In genomic region chrX:153706799-153707198, GRCh38 we compare ENCODE assay signal across 15 cellular contexts. TPM values are rescaled to one million over a fixed set of nuclear protein-coding genes. Genes with fewer than 3 reads are reported as not detected.
"Had no signal": no experiment of that assay in that cellular context is flagged by ENCODE, and none has a peak within 500 bp of the region (broad histone marks: within the 10 kb centered on the region; RNA-seq: fewer than 3 reads in every experiment).

No MANE protein-coding gene starts in this region.

- H3K27ac ChIP-seq: transverse colon had no signal

- H3K36me3 ChIP-seq: transverse colon had no signal

- H3K9me3 Mint-ChIP-seq: natural killer cell; stimulated activated memory B cell treated with anti-CD40 and anti-IgM and Interleukin-4, amounts not matched to agents 10 μg/mL and 1 μg/mL and 100 μg/mL, for 72 hours had no signal

- H3K36me3 Mint-ChIP-seq: natural killer cell had no signal

- H3K27me3 Mint-ChIP-seq: stimulated activated memory B cell treated with anti-CD40 and anti-IgM and Interleukin-4, amounts not matched to agents 10 μg/mL and 1 μg/mL and 100 μg/mL, for 72 hours had no signal

- DNase-seq: activated CD4-positive, alpha-beta T cell treated with anti-CD3 and anti-CD28 coated beads, Interleukin-2, amount 50 U/mL, for 4 hours; activated gamma-delta T cell treated with Interleukin-2 at 50 U/mL for 16 hours; activated T-cell treated with anti-CD3 and anti-CD28 coated beads, Interleukin-2, amount 50 U/mL, for 1 hour; caudate nucleus; cortex of kidney; effector memory CD4-positive, alpha-beta T cell; erythroblast; hypothalamus; natural killer cell; small intestine; transverse colon had no signal

- ATAC-seq: mucosa of descending colon; natural killer cell; stimulated activated memory B cell treated with anti-CD40 and anti-IgM and Interleukin-4, amounts not matched to agents 10 μg/mL and 1 μg/mL and 100 μg/mL, for 72 hours had no signal

- H3K27me3 ChIP-seq: transverse colon had no signal

- H3K9me3 ChIP-seq: mucosa of descending colon, transverse colon had no signal

- H3K4me3 Mint-ChIP-seq: natural killer cell; stimulated activated memory B cell treated with anti-CD40 and anti-IgM and Interleukin-4, amounts not matched to agents 10 μg/mL and 1 μg/mL and 100 μg/mL, for 72 hours had no signal

- H3K27ac Mint-ChIP-seq: stimulated activated memory B cell treated with anti-CD40 and anti-IgM and Interleukin-4, amounts not matched to agents 10 μg/mL and 1 μg/mL and 100 μg/mL, for 72 hours had no signal

- H3K4me3 ChIP-seq: mucosa of descending colon, transverse colon had no signal

RNA-seq across cellular contexts. Expression of gene PNCK, which starts 33.2 kb away (rescaled TPM):
- total RNA-seq: lung microvascular endothelial cell; T-helper 2 cell treated with Interferon-gamma antibody and Interleukin-4, amounts not matched to agents 100 ng/mL and 5 ng/mL, for 36 hours had no signal
